10 cellular contexts compared by ENCODE assay signal in the genomic region with DNA sequence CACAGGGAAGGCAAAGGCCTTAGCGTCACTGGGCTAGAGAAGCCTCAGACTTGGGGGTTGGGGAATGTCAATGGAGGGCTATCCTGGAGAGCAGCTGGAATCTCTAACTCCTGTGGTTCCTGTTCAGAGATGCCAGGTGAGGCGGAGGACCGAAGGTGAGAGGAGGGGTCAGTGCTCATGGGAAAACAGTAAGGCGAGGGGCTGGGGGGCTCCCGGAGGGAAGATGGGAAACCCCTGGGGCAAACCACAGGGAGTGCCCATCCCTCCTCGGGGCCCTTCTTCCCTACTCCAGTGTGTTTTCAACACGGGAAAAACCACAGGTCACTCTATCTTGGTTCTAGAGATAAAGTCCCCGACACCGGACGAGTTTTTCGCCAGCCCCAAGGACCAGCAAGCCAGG. TPM values are rescaled to one million over a fixed set of nuclear protein-coding genes. Genes with fewer than 3 reads are reported as not detected.
A peak's percentile ranks its signal among the peaks of the same experiment; 100 is the strongest.
DNase-seq lines count a peak whose midpoint lies in the region; ATAC-seq and TF ChIP-seq lines count a peak whose summit lies in the region.
"Had no signal": no experiment of that assay in that cellular context is flagged by ENCODE, and none has a peak within 500 bp of the region (broad histone marks: within the 10 kb centered on the region; RNA-seq: fewer than 3 reads in every experiment).

No MANE protein-coding gene starts in this region.

- H3K4me3 Mint-ChIP-seq in activated CD4-positive, alpha-beta T cell treated with anti-CD3 and anti-CD28 coated beads, Interleukin-2, amount 10 ng/mL, durations not matched to agents 7 days and 5 days: peak overlapping the region; percentile 92
- H3K4me3 Mint-ChIP-seq in activated CD8-positive, alpha-beta T cell treated with anti-CD3 and anti-CD28 coated beads, Interleukin-2, amount 10 ng/mL, durations not matched to agents 7 days and 5 days: peak overlapping the region; percentile 93
- peak overlapping the region; percentile 22 for H3K4me3 Mint-ChIP-seq in stimulated activated memory B cell treated with anti-CD40 and anti-IgM and Interleukin-4, amounts not matched to agents 10 μg/mL and 1 μg/mL and 100 μg/mL, for 72 hours

- ATAC-seq in activated CD8-positive, alpha-beta T cell treated with anti-CD3 and anti-CD28 coated beads, Interleukin-2, amount 10 ng/mL, durations not matched to agents 7 days and 5 days: no peak
- ATAC-seq in stimulated activated memory B cell treated with anti-CD40 and anti-IgM and Interleukin-4, amounts not matched to agents 10 μg/mL and 1 μg/mL and 100 μg/mL, for 72 hours: no peak
- no peak for ATAC-seq in GM21737 (IDR thresholded peaks at IDR 0.05; ENCODE audit: unreplicated experiment)

- no peak overlapping the region for H3K4me3 ChIP-seq in hepatocyte

- H3K9me3 Mint-ChIP-seq in activated CD4-positive, alpha-beta T cell treated with anti-CD3 and anti-CD28 coated beads, Interleukin-2, amount 10 ng/mL, durations not matched to agents 7 days and 5 days: no peaks in the 10 kb centered on the region
- H3K9me3 Mint-ChIP-seq in activated CD8-positive, alpha-beta T cell treated with anti-CD3 and anti-CD28 coated beads, Interleukin-2, amount 10 ng/mL, durations not matched to agents 7 days and 5 days (ENCODE audit: insufficient read depth): no peaks in the 10 kb centered on the region
- no peaks in the 10 kb centered on the region for H3K9me3 Mint-ChIP-seq in stimulated activated memory B cell treated with anti-CD40 and anti-IgM and Interleukin-4, amounts not matched to agents 10 μg/mL and 1 μg/mL and 100 μg/mL, for 72 hours

- WGBS in hepatocyte (ENCODE audit: low lambda C conversion rate, missing lambda C conversion rate): 80% methylated on average over 11 of the region's 11 CpGs

- no peaks in the 10 kb centered on the region for H3K27me3 Mint-ChIP-seq in activated CD4-positive, alpha-beta T cell treated with anti-CD3 and anti-CD28 coated beads, Interleukin-2, amount 10 ng/mL, durations not matched to agents 7 days and 5 days
- H3K27me3 Mint-ChIP-seq in activated CD8-positive, alpha-beta T cell treated with anti-CD3 and anti-CD28 coated beads, Interleukin-2, amount 10 ng/mL, durations not matched to agents 7 days and 5 days (ENCODE audit: low read depth): no peaks in the 10 kb centered on the region
- no peaks in the 10 kb centered on the region for H3K27me3 Mint-ChIP-seq in stimulated activated memory B cell treated with anti-CD40 and anti-IgM and Interleukin-4, amounts not matched to agents 10 μg/mL and 1 μg/mL and 100 μg/mL, for 72 hours

- H2AFZ ChIP-seq in hepatocyte: no peak overlapping the region

- DNase-seq in activated CD4-positive, alpha-beta T cell treated with anti-CD3 and anti-CD28 coated beads, Interleukin-2, amount 10 ng/mL, durations not matched to agents 7 days and 5 days: no peak
- no peak for DNase-seq in activated CD4-positive, alpha-beta T cell treated with anti-CD3 and anti-CD28 coated beads, Interleukin-2, amount 50 U/mL, for 48 hours
- no peak for DNase-seq in activated CD8-positive, alpha-beta T cell treated with anti-CD3 and anti-CD28 coated beads, Interleukin-2, amount 10 ng/mL, durations not matched to agents 7 days and 5 days
- DNase-seq in hepatocyte (ENCODE audit: low spot score): no peak
- DNase-seq in SHP77 treated with DMSO at 0.1 percent for 48 hours (lab: John Stamatoyannopoulos, UW): no peak
- no peak for DNase-seq in NCI-H2107 treated with DMSO at 0.1 percent for 48 hours (lab: John Stamatoyannopoulos, UW; ENCODE audit: unreplicated experiment)

- TF ChIP-seq CTCF in hepatocyte (IDR thresholded peaks at IDR 0.05; ENCODE audit: poor library complexity): no peak

- no peaks in the 10 kb centered on the region for H3K9me2 ChIP-seq in hepatocyte (replicated peaks; ENCODE audit: insufficient read depth)

- H3K36me3 Mint-ChIP-seq in activated CD4-positive, alpha-beta T cell treated with anti-CD3 and anti-CD28 coated beads, Interleukin-2, amount 10 ng/mL, durations not matched to agents 7 days and 5 days (ENCODE audit: low read depth): peaks cover 17% of the 10 kb centered on the region
- H3K36me3 Mint-ChIP-seq in activated CD8-positive, alpha-beta T cell treated with anti-CD3 and anti-CD28 coated beads, Interleukin-2, amount 10 ng/mL, durations not matched to agents 7 days and 5 days (ENCODE audit: low read depth): peaks cover 34% of the 10 kb centered on the region
- H3K36me3 Mint-ChIP-seq in stimulated activated memory B cell treated with anti-CD40 and anti-IgM and Interleukin-4, amounts not matched to agents 10 μg/mL and 1 μg/mL and 100 μg/mL, for 72 hours: peaks cover 7% of the 10 kb centered on the region

- peak overlapping the region; percentile 92 for H3K27ac ChIP-seq in hepatocyte

- peak overlapping the region; percentile 92 for H3K27ac Mint-ChIP-seq in activated CD4-positive, alpha-beta T cell treated with anti-CD3 and anti-CD28 coated beads, Interleukin-2, amount 10 ng/mL, durations not matched to agents 7 days and 5 days
- peak overlapping the region; percentile 98 for H3K27ac Mint-ChIP-seq in activated CD8-positive, alpha-beta T cell treated with anti-CD3 and anti-CD28 coated beads, Interleukin-2, amount 10 ng/mL, durations not matched to agents 7 days and 5 days
- peak overlapping the region; percentile 92 for H3K27ac Mint-ChIP-seq in stimulated activated memory B cell treated with anti-CD40 and anti-IgM and Interleukin-4, amounts not matched to agents 10 μg/mL and 1 μg/mL and 100 μg/mL, for 72 hours

- H3K9me3 ChIP-seq in hepatocyte (ENCODE audit: low read depth): no peaks in the 10 kb centered on the region

- H3K79me2 ChIP-seq in hepatocyte: peaks cover 35% of the 10 kb centered on the region

- H3K4me1 ChIP-seq in hepatocyte (ENCODE audit: insufficient read depth): peaks cover 24% of the 10 kb centered on the region

- peaks cover 17% of the 10 kb centered on the region for H4K20me1 ChIP-seq in hepatocyte (ENCODE audit: insufficient read depth, poor library complexity, severe bottlenecking)

- H3K27me3 ChIP-seq in hepatocyte: no peaks in the 10 kb centered on the region

- CTCF ChIA-PET in activated CD4-positive, alpha-beta T cell treated with anti-CD3 and anti-CD28 coated beads, Interleukin-2, amount 10 ng/mL, durations not matched to agents 7 days and 5 days (lab: Charles Lee): interaction anchor here (0.9 to 1.9 kb wide), 5 partner anchors 10 to 102 kb away, joined by 3 to 6 read pairs (median 5); no protein-coding TSS in a partner anchor
- CTCF ChIA-PET in activated CD8-positive, alpha-beta T cell treated with anti-CD3 and anti-CD28 coated beads, Interleukin-2, amount 10 ng/mL, durations not matched to agents 7 days and 5 days (lab: Charles Lee): interaction anchor here (1.2 to 5.4 kb wide), 3 partner anchors 13 to 123 kb away, joined by 3 to 34 read pairs (median 7); partner anchors contain the start of gene POP7

- peak overlapping the region; percentile 89 for H3K4me2 ChIP-seq in hepatocyte

- peaks cover 20% of the 10 kb centered on the region for H3K4me1 Mint-ChIP-seq in activated CD4-positive, alpha-beta T cell treated with anti-CD3 and anti-CD28 coated beads, Interleukin-2, amount 10 ng/mL, durations not matched to agents 7 days and 5 days
- H3K4me1 Mint-ChIP-seq in activated CD8-positive, alpha-beta T cell treated with anti-CD3 and anti-CD28 coated beads, Interleukin-2, amount 10 ng/mL, durations not matched to agents 7 days and 5 days (ENCODE audit: low read depth): peaks cover 20% of the 10 kb centered on the region
- H3K4me1 Mint-ChIP-seq in stimulated activated memory B cell treated with anti-CD40 and anti-IgM and Interleukin-4, amounts not matched to agents 10 μg/mL and 1 μg/mL and 100 μg/mL, for 72 hours: peaks cover 24% of the 10 kb centered on the region

- no peaks in the 10 kb centered on the region for H3K36me3 ChIP-seq in hepatocyte (replicated peaks; ENCODE audit: insufficient read depth, low read depth)

- POLR2A ChIA-PET in activated CD4-positive, alpha-beta T cell treated with anti-CD3 and anti-CD28 coated beads, Interleukin-2, amount 10 ng/mL, durations not matched to agents 7 days and 5 days (lab: Charles Lee): no interaction called here
- POLR2A ChIA-PET in activated CD8-positive, alpha-beta T cell treated with anti-CD3 and anti-CD28 coated beads, Interleukin-2, amount 10 ng/mL, durations not matched to agents 7 days and 5 days (lab: Charles Lee): interaction anchor here (0.6 to 2.5 kb wide), 4 partner anchors 11 to 305 kb away, joined by 3 to 6 read pairs (median 4); no protein-coding TSS in a partner anchor

RNA-seq across cellular contexts. Expression of gene LRCH4, which starts 3.3 kb away (rescaled TPM):
- 100 to 1,000 TPM; 189 to 217 TPM for total RNA-seq in activated CD4-positive, alpha-beta T cell treated with anti-CD3 and anti-CD28 coated beads, Interleukin-2, amount 10 ng/mL, durations not matched to agents 7 days and 5 days
- 100 to 1,000 TPM; 191 to 193 TPM for total RNA-seq in activated CD8-positive, alpha-beta T cell treated with anti-CD3 and anti-CD28 coated beads, Interleukin-2, amount 10 ng/mL, durations not matched to agents 7 days and 5 days
- total RNA-seq in hepatocyte: 34.0 and 40.3 TPM in 2 replicates
- polyA plus RNA-seq in hepatocyte: 105 and 129 TPM in 2 replicates

RNA-seq across cellular contexts. Expression of gene FBXO24, which starts 3.5 kb away (rescaled TPM):
- 1 to 10 TPM; 1.3 to 1.5 TPM for total RNA-seq in activated CD4-positive, alpha-beta T cell treated with anti-CD3 and anti-CD28 coated beads, Interleukin-2, amount 10 ng/mL, durations not matched to agents 7 days and 5 days
- total RNA-seq in activated CD8-positive, alpha-beta T cell treated with anti-CD3 and anti-CD28 coated beads, Interleukin-2, amount 10 ng/mL, durations not matched to agents 7 days and 5 days: under 1 TPM; 0.37 to 0.45 TPM
- 1.1 and 1.4 TPM in 2 replicates for total RNA-seq in hepatocyte
- 0.49 and 1.6 TPM in 2 replicates for polyA plus RNA-seq in hepatocyte

RNA-seq across cellular contexts. Expression of gene SAP25, which starts 8.9 kb away (rescaled TPM):
- total RNA-seq in activated CD4-positive, alpha-beta T cell treated with anti-CD3 and anti-CD28 coated beads, Interleukin-2, amount 10 ng/mL, durations not matched to agents 7 days and 5 days: 10 to 100 TPM; 34.6 to 36.1 TPM
- total RNA-seq in activated CD8-positive, alpha-beta T cell treated with anti-CD3 and anti-CD28 coated beads, Interleukin-2, amount 10 ng/mL, durations not matched to agents 7 days and 5 days: 10 to 100 TPM; 29.8 to 30.0 TPM
- not detected in 2 replicates for total RNA-seq in hepatocyte
- polyA plus RNA-seq in hepatocyte: 1.8 and 4.0 TPM in 2 replicates
- total RNA-seq: M059J, pulmonary artery endothelial cell had no signal

RNA-seq across cellular contexts. Expression of gene PCOLCE, which starts 19.5 kb away (rescaled TPM):
- 10 to 100 TPM; 17.3 to 18.3 TPM for total RNA-seq in activated CD4-positive, alpha-beta T cell treated with anti-CD3 and anti-CD28 coated beads, Interleukin-2, amount 10 ng/mL, durations not matched to agents 7 days and 5 days
- total RNA-seq in activated CD8-positive, alpha-beta T cell treated with anti-CD3 and anti-CD28 coated beads, Interleukin-2, amount 10 ng/mL, durations not matched to agents 7 days and 5 days: 10 to 100 TPM; 17.0 to 17.6 TPM
- total RNA-seq in hepatocyte: 64.2 and 90.0 TPM in 2 replicates
- 249 and 343 TPM in 2 replicates for polyA plus RNA-seq in hepatocyte

RNA-seq across cellular contexts. Expression of gene MOSPD3, which starts 29.7 kb away (rescaled TPM):
- 10 to 100 TPM; 59.7 to 66.7 TPM for total RNA-seq in activated CD4-positive, alpha-beta T cell treated with anti-CD3 and anti-CD28 coated beads, Interleukin-2, amount 10 ng/mL, durations not matched to agents 7 days and 5 days
- 10 to 100 TPM; 42.1 to 43.5 TPM for total RNA-seq in activated CD8-positive, alpha-beta T cell treated with anti-CD3 and anti-CD28 coated beads, Interleukin-2, amount 10 ng/mL, durations not matched to agents 7 days and 5 days
- 8.8 and 10.4 TPM in 2 replicates for total RNA-seq in hepatocyte
- 39.2 and 44.4 TPM in 2 replicates for polyA plus RNA-seq in hepatocyte

Comparison
In these comparisons a context has a peak if more than half of its experiments do, and no peak if none do; other contexts are left out.
1. H3K4me3 Mint-ChIP-seq: peak in every context shown above with its lines; median percentile 93 in activated CD8-positive, alpha-beta T cell treated with anti-CD3 and anti-CD28 coated beads, Interleukin-2, amount 10 ng/mL, durations not matched to agents 7 days and 5 days; 92 in activated CD4-positive, alpha-beta T cell treated with anti-CD3 and anti-CD28 coated beads, Interleukin-2, amount 10 ng/mL, durations not matched to agents 7 days and 5 days; 22 in stimulated activated memory B cell treated with anti-CD40 and anti-IgM and Interleukin-4, amounts not matched to agents 10 μg/mL and 1 μg/mL and 100 μg/mL, for 72 hours.
2. RNA of gene SAP25, which starts 8.9 kb away (total RNA-seq): 34.6 to 36.1 TPM in activated CD4-positive, alpha-beta T cell treated with anti-CD3 and anti-CD28 coated beads, Interleukin-2, amount 10 ng/mL, durations not matched to agents 7 days and 5 days and 29.8 to 30.0 TPM in activated CD8-positive, alpha-beta T cell treated with anti-CD3 and anti-CD28 coated beads, Interleukin-2, amount 10 ng/mL, durations not matched to agents 7 days and 5 days; not detected in hepatocyte; every median in the first group is over 10 times any median in the second.
3. Peak in every context shown above with its lines, with median percentiles within 50 percentile points of each other: H3K27ac Mint-ChIP-seq.